Comparison of ENCODE assay signal across 20 cellular contexts in the genomic region with DNA sequence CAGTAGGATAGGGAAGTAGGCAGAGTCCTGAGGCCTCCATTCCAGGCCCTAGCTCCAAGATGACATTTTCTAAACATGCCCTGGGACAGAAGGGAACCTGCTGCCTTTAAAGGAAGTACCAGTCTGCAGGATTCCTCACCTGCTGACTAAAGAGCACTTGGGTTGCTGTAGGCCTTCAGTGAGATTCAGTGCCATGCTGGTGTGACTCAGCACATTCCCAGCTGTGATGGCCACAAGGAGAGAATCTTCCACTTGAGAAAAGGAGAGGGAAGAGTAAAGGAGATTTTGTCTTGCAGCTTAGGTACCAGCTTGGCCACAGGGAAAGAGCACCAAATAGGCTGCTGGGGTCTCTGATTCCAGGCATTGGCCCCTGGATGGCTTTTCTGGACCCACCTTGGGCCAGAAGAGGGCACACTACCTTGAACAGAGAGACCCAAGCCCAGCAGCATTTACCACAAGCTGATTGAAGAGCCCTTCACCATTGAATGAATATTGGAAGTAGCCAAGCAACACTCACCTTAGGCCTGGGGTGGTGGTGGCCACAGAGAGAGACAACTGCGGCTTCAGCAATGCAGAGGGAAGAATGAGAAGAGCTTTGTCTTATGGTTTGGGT.
"Had no signal": no experiment of that assay in that cellular context is flagged by ENCODE, and none has a peak within 500 bp of the region (broad histone marks: within the 10 kb centered on the region; RNA-seq: fewer than 3 reads in every experiment).

No MANE protein-coding gene starts in this region.

- H3K27ac Mint-ChIP-seq: activated B cell treated with CpG ODN at 0.5 μM for 24 hours; activated CD4-positive, alpha-beta T cell treated with anti-CD3 and anti-CD28 coated beads, Interleukin-2, amount 10 ng/mL, durations not matched to agents 7 days and 5 days; activated T-helper 2 cell treated with anti-CD3 and anti-CD28 coated beads, Interferon-gamma antibody, Interleukin-2, Interleukin-4, amounts not matched to agents 10 μg/mL and 5 μg/mL and 100 μg/mL, durations not matched to agents 14 hours and 24 hours and 36 hours; brain; effector memory CD8-positive, alpha-beta T cell; naive thymus-derived CD8-positive, alpha-beta T cell; stimulated activated naive B cell treated with anti-CD40 and anti-IgM and Interleukin-4, amounts not matched to agents 10 μg/mL and 1 μg/mL and 100 μg/mL, for 72 hours had no signal

- H3K27me3 Mint-ChIP-seq: activated B cell treated with CpG ODN at 0.5 μM for 24 hours; activated CD4-positive, alpha-beta T cell treated with anti-CD3 and anti-CD28 coated beads, Interleukin-2, amount 10 ng/mL, durations not matched to agents 7 days and 5 days; brain; effector memory CD8-positive, alpha-beta T cell; stimulated activated naive B cell treated with anti-CD40 and anti-IgM and Interleukin-4, amounts not matched to agents 10 μg/mL and 1 μg/mL and 100 μg/mL, for 72 hours had no signal

- H3K27ac ChIP-seq: prostate gland, tibial nerve had no signal

- H3K36me3 Mint-ChIP-seq: stimulated activated naive B cell treated with anti-CD40 and anti-IgM and Interleukin-4, amounts not matched to agents 10 μg/mL and 1 μg/mL and 100 μg/mL, for 72 hours had no signal

- H3K4me1 ChIP-seq: prostate gland, tibial nerve had no signal

- H3K27me3 ChIP-seq: tibial nerve had no signal

- H3K4me3 ChIP-seq: lung, mucosa of descending colon, prostate gland, tibial nerve had no signal

- H3K4me3 Mint-ChIP-seq: activated B cell treated with CpG ODN at 0.5 μM for 24 hours; activated CD4-positive, alpha-beta T cell treated with anti-CD3 and anti-CD28 coated beads, Interleukin-2, amount 10 ng/mL, durations not matched to agents 7 days and 5 days; brain; effector memory CD8-positive, alpha-beta T cell; naive thymus-derived CD8-positive, alpha-beta T cell; stimulated activated naive B cell treated with anti-CD40 and anti-IgM and Interleukin-4, amounts not matched to agents 10 μg/mL and 1 μg/mL and 100 μg/mL, for 72 hours had no signal

- H3K4me1 Mint-ChIP-seq: activated B cell treated with CpG ODN at 0.5 μM for 24 hours; activated CD4-positive, alpha-beta T cell treated with anti-CD3 and anti-CD28 coated beads, Interleukin-2, amount 10 ng/mL, durations not matched to agents 7 days and 5 days; brain; naive thymus-derived CD8-positive, alpha-beta T cell; stimulated activated naive B cell treated with anti-CD40 and anti-IgM and Interleukin-4, amounts not matched to agents 10 μg/mL and 1 μg/mL and 100 μg/mL, for 72 hours had no signal

- DNase-seq: activated B cell treated with CpG ODN at 0.5 μM for 24 hours; activated CD4-positive, alpha-beta T cell treated with anti-CD3 and anti-CD28 coated beads, Interleukin-2, amount 10 ng/mL, durations not matched to agents 7 days and 5 days; activated naive CD4-positive, alpha-beta T cell treated with anti-CD3 and anti-CD28 coated beads, Interleukin-2, amount 50 U/mL, for 16 hours; activated T-cell treated with anti-CD3 and anti-CD28 coated beads for 4 hours; amniotic stem cell; effector memory CD8-positive, alpha-beta T cell; erythroblast; hippocampal formation; left cardiac atrium; mucosa of descending colon; naive thymus-derived CD8-positive, alpha-beta T cell; occipital lobe; stimulated activated CD4-positive, alpha-beta T cell treated with anti-CD3 and anti-CD28 coated beads, Interleukin-2, amount 100 ng/mL, for 24 hours; stimulated activated naive B cell treated with anti-CD40 and anti-IgM and Interleukin-4, amounts not matched to agents 10 μg/mL and 1 μg/mL and 100 μg/mL, for 72 hours had no signal

- ATAC-seq: effector memory CD8-positive, alpha-beta T cell; left cardiac atrium; mucosa of descending colon; naive thymus-derived CD8-positive, alpha-beta T cell; sciatic nerve; stimulated activated naive B cell treated with anti-CD40 and anti-IgM and Interleukin-4, amounts not matched to agents 10 μg/mL and 1 μg/mL and 100 μg/mL, for 72 hours had no signal

- H3K36me3 ChIP-seq: prostate gland, tibial nerve had no signal

- H3K9me3 ChIP-seq: prostate gland had no signal
